In the genomic region with DNA sequence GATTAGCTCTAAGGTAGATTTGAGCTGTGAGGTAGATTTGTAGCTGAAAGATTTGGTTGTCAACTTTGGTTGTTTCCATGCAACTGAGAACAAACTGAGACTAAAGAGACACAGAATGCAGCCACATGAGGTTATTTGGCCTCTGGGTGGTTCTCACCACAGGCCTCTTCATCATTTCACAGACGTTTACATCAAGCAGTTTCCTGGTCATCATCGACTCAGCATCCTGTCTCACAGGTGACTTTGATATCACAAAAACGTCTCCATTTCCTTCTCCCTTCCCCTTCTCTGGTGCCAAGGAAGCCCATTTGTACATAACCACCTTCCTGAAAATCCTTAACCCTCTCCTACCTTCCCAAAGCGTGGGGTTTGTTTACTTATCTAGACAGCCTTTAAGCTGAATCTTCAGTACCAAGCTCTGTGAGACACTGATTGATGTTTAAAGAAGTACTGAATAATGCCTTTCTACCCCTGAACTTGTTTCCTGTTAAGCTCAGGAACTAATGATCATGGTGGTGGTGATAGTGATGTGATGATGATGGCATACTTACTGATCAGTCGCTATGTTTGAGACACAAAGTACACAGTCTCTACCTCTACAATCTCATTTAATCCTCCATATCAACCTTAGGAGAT, we compare ENCODE assay signal across 8 cellular contexts.
A peak's percentile ranks its signal among the peaks of the same experiment; 100 is the strongest.
DNase-seq lines count a peak whose midpoint lies in the region; ATAC-seq, FAIRE-seq and TF ChIP-seq lines count a peak whose summit lies in the region.

No MANE protein-coding gene starts in this region.

- H3K27ac ChIP-seq in endothelial cell of umbilical vein (ENCODE audit: insufficient read depth, low read depth, low read length), result no peak overlapping the region

- peaks cover 3 to 4% of the 10 kb centered on the region in 2 experiments for H3K36me3 ChIP-seq in endothelial cell of umbilical vein (ENCODE audit: control insufficient read depth in 2 of 2, extremely low read depth in 1 of 2, insufficient read depth in 2 of 2, low read length in 2 of 2)

- H2AFZ ChIP-seq in endothelial cell of umbilical vein (ENCODE audit: low read depth, low read length), result no peak overlapping the region

- H3K4me1 ChIP-seq in endothelial cell of umbilical vein (ENCODE audit: control insufficient read depth, extremely low read depth, insufficient read depth, low read length), result peaks cover 6% of the 10 kb centered on the region

- H3K9ac ChIP-seq in endothelial cell of umbilical vein (replicated peaks; ENCODE audit: extremely low read depth, insufficient read depth, low read length), result no peak overlapping the region

- peak; percentile 10 for DNase-seq in activated CD4-positive, alpha-beta T cell treated with anti-CD3 and anti-CD28 coated beads for 1 hour
- no peak for DNase-seq in activated CD4-positive, alpha-beta T cell treated with anti-CD3 and anti-CD28 coated beads, Interleukin-2, amount 50 U/mL, for 4 hours
- DNase-seq in WTC11 (ENCODE audit: low spot score), result no peak
- peak; percentile 16 for DNase-seq in endothelial cell of umbilical vein (ENCODE audit: low read depth, low spot score)
- DNase-seq in stimulated activated CD8-positive, alpha-beta memory T cell treated with anti-CD3 and anti-CD28 coated beads, Interleukin-2, amount 100 ng/mL, for 1 hour (ENCODE audit: low read depth in 2 of 2), result peak; percentile 2
- no peak for DNase-seq in glutamatergic neuron

- no peaks in the 10 kb centered on the region for H3K27me3 Mint-ChIP-seq in WTC11 (ENCODE audit: low read depth)
- no peaks in the 10 kb centered on the region for H3K27me3 Mint-ChIP-seq in glutamatergic neuron (ENCODE audit: unreplicated experiment)

- TF ChIP-seq CTCF in WTC11 (IDR thresholded peaks at IDR 0.05) (no peak), endothelial cell of umbilical vein (IDR thresholded peaks at IDR 0.05; ENCODE audit: extremely low read depth in 1 of 2, insufficient read depth in 1 of 2, low read depth in 1 of 2, low read length in 2 of 2) (no peak), glutamatergic neuron (IDR thresholded peaks at IDR 0.05; ENCODE audit: partially characterized antibody, unreplicated experiment) (no peak)

- intact Hi-C loops in endothelial cell of umbilical vein (cut with micrococcal nuclease), result loop anchor here (5.0 to 10.0 kb wide), 2 partner anchors 98 to 185 kb away; no protein-coding TSS in a partner anchor

- no peak overlapping the region for H3K4me3 ChIP-seq in endothelial cell of umbilical vein (replicated peaks in 1 of 3; ENCODE audit: insufficient read depth in 1 of 3, low read depth in 1 of 3, low read length in 3 of 3)

- H3K79me2 ChIP-seq in endothelial cell of umbilical vein (ENCODE audit: control insufficient read depth, insufficient read depth, low read length), result no peaks in the 10 kb centered on the region

- H3K4me3 Mint-ChIP-seq in WTC11 (no peak overlapping the region), glutamatergic neuron (ENCODE audit: unreplicated experiment) (no peak overlapping the region)

- FAIRE-seq in endothelial cell of umbilical vein (lab: Jason Lieb, UNC), result no peak

- H3K4me2 ChIP-seq in endothelial cell of umbilical vein (ENCODE audit: insufficient read depth, low read length), result peak overlapping the region; percentile 9

- peaks cover 0 to 7% of the 10 kb centered on the region in 2 experiments for H3K27me3 ChIP-seq in endothelial cell of umbilical vein (ENCODE audit: control insufficient read depth in 2 of 2, insufficient read depth in 2 of 2, low read length in 2 of 2)

- 0 out of 2 replicates have a peak, but pooled peaks have one; percentile 28 for ATAC-seq in WTC11
- no peak for ATAC-seq in HG03378 (IDR thresholded peaks at IDR 0.05; ENCODE audit: unreplicated experiment)
- ATAC-seq in GM18505 (IDR thresholded peaks at IDR 0.05; ENCODE audit: unreplicated experiment), result no peak

- TF ChIP-seq POLR2A in endothelial cell of umbilical vein (IDR thresholded peaks at IDR 0.05; ENCODE audit: low read depth, low read length), result no peak
- TF ChIP-seq POLR2A in GM18505 (IDR thresholded peaks at IDR 0.05; ENCODE audit: borderline replicate concordance, extremely low read depth, insufficient read depth, insufficient read length), result no peak

- no TSS peak for BruUV-seq in endothelial cell of umbilical vein (replicated peaks; lab: Mats Ljungman, UMichigan)

- H3K4me1 Mint-ChIP-seq in WTC11, result no peaks in the 10 kb centered on the region
- peaks cover 6% of the 10 kb centered on the region for H3K4me1 Mint-ChIP-seq in glutamatergic neuron (ENCODE audit: low read depth, unreplicated experiment)

- H3K9me3 Mint-ChIP-seq in WTC11, result no peaks in the 10 kb centered on the region
- no peaks in the 10 kb centered on the region for H3K9me3 Mint-ChIP-seq in glutamatergic neuron (ENCODE audit: unreplicated experiment)

- POLR2A ChIA-PET in WTC11 (lab: Charles Lee) (interaction anchor here (0.6 kb wide), 1 partner anchor 21 kb away, joined by 5 read pairs; no protein-coding TSS in a partner anchor), endothelial cell of umbilical vein (lab: Charles Lee) (no interaction called here)

- CTCF ChIA-PET in WTC11 (lab: Charles Lee) (interaction anchor here (0.6 to 1.4 kb wide), 4 partner anchors 44 to 190 kb away, joined by 3 to 4 read pairs (median 3); no protein-coding TSS in a partner anchor), endothelial cell of umbilical vein (lab: Charles Lee) (interaction anchor here (0.9 to 5.7 kb wide), 7 partner anchors 9 to 185 kb away, joined by 3 to 46 read pairs (median 3); no protein-coding TSS in a partner anchor)

- H3K9me1 ChIP-seq in endothelial cell of umbilical vein (replicated peaks; ENCODE audit: control insufficient read depth, extremely low read depth, insufficient read depth, low read length), result no peaks in the 10 kb centered on the region

- no peaks in the 10 kb centered on the region for H3K9me3 ChIP-seq in endothelial cell of umbilical vein (replicated peaks; ENCODE audit: control insufficient read depth, insufficient read depth, low read length)

- no peak overlapping the region for H3K27ac Mint-ChIP-seq in WTC11
- no peak overlapping the region for H3K27ac Mint-ChIP-seq in glutamatergic neuron (ENCODE audit: unreplicated experiment)

- dilution Hi-C loops in endothelial cell of umbilical vein (cut with MboI; ENCODE audit: extremely low pct_ligation_motif_present, low sequenced_read_pairs), result no loop called here

- no peaks in the 10 kb centered on the region for H4K20me1 ChIP-seq in endothelial cell of umbilical vein (replicated peaks; ENCODE audit: control insufficient read depth, extremely low read depth, insufficient read depth, low read length)

- no peaks in the 10 kb centered on the region for H3K36me3 Mint-ChIP-seq in WTC11
- no peaks in the 10 kb centered on the region for H3K36me3 Mint-ChIP-seq in glutamatergic neuron (ENCODE audit: unreplicated experiment)

TF ChIP-seq in WTC11, 78 proteins besides CTCF, POLR2A, EP300 and RAD21 (continues in another document):
- TF ChIP-seq, protein P1, sequence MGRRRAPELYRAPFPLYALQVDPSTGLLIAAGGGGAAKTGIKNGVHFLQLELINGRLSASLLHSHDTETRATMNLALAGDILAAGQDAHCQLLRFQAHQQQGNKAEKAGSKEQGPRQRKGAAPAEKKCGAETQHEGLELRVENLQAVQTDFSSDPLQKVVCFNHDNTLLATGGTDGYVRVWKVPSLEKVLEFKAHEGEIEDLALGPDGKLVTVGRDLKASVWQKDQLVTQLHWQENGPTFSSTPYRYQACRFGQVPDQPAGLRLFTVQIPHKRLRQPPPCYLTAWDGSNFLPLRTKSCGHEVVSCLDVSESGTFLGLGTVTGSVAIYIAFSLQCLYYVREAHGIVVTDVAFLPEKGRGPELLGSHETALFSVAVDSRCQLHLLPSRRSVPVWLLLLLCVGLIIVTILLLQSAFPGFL (CRISPR knock-in tag; IDR thresholded peaks at IDR 0.05; ENCODE audit: borderline replicate concordance), result no peak
- TF ChIP-seq GTF2I (CRISPR knock-in tag; conservative IDR thresholded peaks at IDR 0.05) (no peak), TEAD1 (CRISPR knock-in tag; IDR thresholded peaks at IDR 0.05) (no peak), NR1H2 (CRISPR knock-in tag; IDR thresholded peaks at IDR 0.05) (no peak), ZSCAN18 (CRISPR knock-in tag; IDR thresholded peaks at IDR 0.05) (no peak)

TF ChIP-seq in endothelial cell of umbilical vein, 7 proteins besides CTCF, POLR2A, EP300 and RAD21:
- TF ChIP-seq GATA2 (IDR thresholded peaks at IDR 0.05; ENCODE audit: insufficient read depth, insufficient read length, low read depth, low read length) (no peak), MYC (IDR thresholded peaks at IDR 0.05; ENCODE audit: low read depth, low read length) (no peak), FOS (IDR thresholded peaks at IDR 0.05; ENCODE audit: borderline replicate concordance, insufficient read depth, low read length) (peak; percentile 20)
- TF ChIP-seq, protein P2, sequence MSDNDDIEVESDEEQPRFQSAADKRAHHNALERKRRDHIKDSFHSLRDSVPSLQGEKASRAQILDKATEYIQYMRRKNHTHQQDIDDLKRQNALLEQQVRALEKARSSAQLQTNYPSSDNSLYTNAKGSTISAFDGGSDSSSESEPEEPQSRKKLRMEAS (IDR thresholded peaks at IDR 0.05; ENCODE audit: insufficient read depth, insufficient read length), result no peak

Comparison
In these comparisons a context has a peak if more than half of its experiments do, and no peak if none do; other contexts are left out.
1. DNase-seq: peak in activated CD4-positive, alpha-beta T cell treated with anti-CD3 and anti-CD28 coated beads for 1 hour (single experiment), endothelial cell of umbilical vein (single experiment) and stimulated activated CD8-positive, alpha-beta memory T cell treated with anti-CD3 and anti-CD28 coated beads, Interleukin-2, amount 100 ng/mL, for 1 hour (2 of 2); none in activated CD4-positive, alpha-beta T cell treated with anti-CD3 and anti-CD28 coated beads, Interleukin-2, amount 50 U/mL, for 4 hours (0 of 2), WTC11 (single experiment) and glutamatergic neuron (single experiment).